Comparison of ENCODE assay signal across 1 cellular context in genomic region chr4:681736-682451, GRCh38.
TF ChIP-seq lines count a peak whose summit lies in the region.

No MANE protein-coding gene starts in this region.

TF ChIP-seq in SK-N-SH treated with all-trans-retinoic acid at 6 μM for 48 hours, 23 proteins besides CTCF, POLR2A, EP300 and RAD21 (continued from another document):
- TF ChIP-seq POU6F1 (CRISPR knock-in tag; IDR thresholded peaks at IDR 0.05; ENCODE audit: borderline replicate concordance, low read depth) (no peak), ZFP3 (CRISPR knock-in tag; IDR thresholded peaks at IDR 0.05) (no peak), ZFP30 (CRISPR knock-in tag; IDR thresholded peaks at IDR 0.05) (no peak), ISL1 (CRISPR knock-in tag; IDR thresholded peaks at IDR 0.05) (no peak), CREB5 (CRISPR knock-in tag; IDR thresholded peaks at IDR 0.05; ENCODE audit: low read depth) (no peak), RARB (CRISPR knock-in tag; IDR thresholded peaks at IDR 0.05) (no peak), SNAI2 (CRISPR knock-in tag; IDR thresholded peaks at IDR 0.05) (no peak), PPARA (CRISPR knock-in tag; IDR thresholded peaks at IDR 0.05; ENCODE audit: borderline replicate concordance) (no peak)
